In the genomic region with DNA sequence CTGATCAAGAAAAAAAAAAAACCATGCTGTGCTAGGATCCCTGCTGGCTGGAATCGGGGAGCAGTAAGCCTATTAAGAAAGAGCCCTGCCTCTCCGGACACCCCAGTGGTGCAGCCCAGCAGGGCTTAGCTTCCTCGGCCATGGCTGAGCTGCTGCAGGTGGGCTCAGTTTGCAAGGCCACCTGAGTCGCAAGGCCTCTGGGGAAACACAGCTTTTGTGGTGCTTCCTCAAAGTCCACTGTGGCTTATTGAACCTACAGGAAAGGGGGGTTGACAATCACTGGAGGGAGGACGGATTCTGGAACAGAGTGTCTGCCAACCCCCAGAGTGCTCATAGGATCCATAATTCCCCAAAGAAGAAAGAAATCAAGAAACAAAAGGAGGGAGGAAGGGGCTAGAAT, we compare ENCODE assay signal across 21 cellular contexts.
DNase-seq lines count a peak whose midpoint lies in the region; ATAC-seq and TF ChIP-seq lines count a peak whose summit lies in the region.
"Had no signal": no experiment of that assay in that cellular context is flagged by ENCODE, and none has a peak within 500 bp of the region (broad histone marks: within the 10 kb centered on the region; RNA-seq: fewer than 3 reads in every experiment).

No MANE protein-coding gene starts in this region.

- POLR2A ChIA-PET in CD4-positive, alpha-beta memory T cell (lab: Charles Lee; ENCODE audit: partially characterized antibody), result no interaction called here

- no peaks in the 10 kb centered on the region for H3K4me1 Mint-ChIP-seq in activated CD8-positive, alpha-beta memory T cell treated with anti-CD3 and anti-CD28 coated beads, Interleukin-2, amount 10 ng/mL, durations not matched to agents 7 days and 5 days
- peaks cover 28% of the 10 kb centered on the region for H3K4me1 Mint-ChIP-seq in type B pancreatic cell (ENCODE audit: unreplicated experiment)
- no peaks in the 10 kb centered on the region for H3K4me1 Mint-ChIP-seq in CD4-positive, alpha-beta memory T cell
- H3K4me1 Mint-ChIP-seq: B cell had no signal

- H3K36me3 Mint-ChIP-seq in activated CD8-positive, alpha-beta memory T cell treated with anti-CD3 and anti-CD28 coated beads, Interleukin-2, amount 10 ng/mL, durations not matched to agents 7 days and 5 days, result no peaks in the 10 kb centered on the region
- H3K36me3 Mint-ChIP-seq in type B pancreatic cell, result no peaks in the 10 kb centered on the region
- no peaks in the 10 kb centered on the region for H3K36me3 Mint-ChIP-seq in CD4-positive, alpha-beta memory T cell

- H3K4me3 Mint-ChIP-seq in activated CD8-positive, alpha-beta memory T cell treated with anti-CD3 and anti-CD28 coated beads, Interleukin-2, amount 10 ng/mL, durations not matched to agents 7 days and 5 days, result no peak overlapping the region
- no peak overlapping the region for H3K4me3 Mint-ChIP-seq in type B pancreatic cell
- no peak overlapping the region for H3K4me3 Mint-ChIP-seq in CD4-positive, alpha-beta memory T cell
- H3K4me3 Mint-ChIP-seq: B cell; CD4-positive, alpha-beta T cell; GM23338; H9 had no signal

- no peaks in the 10 kb centered on the region for H3K4me1 ChIP-seq in right atrium auricular region
- H3K4me1 ChIP-seq in heart right ventricle, result no peaks in the 10 kb centered on the region
- H3K4me1 ChIP-seq in CD4-positive, alpha-beta memory T cell (ENCODE audit: insufficient read depth, low read length), result no peaks in the 10 kb centered on the region
- H3K4me1 ChIP-seq: BLaER1 had no signal

- H3K27me3 Mint-ChIP-seq in activated CD8-positive, alpha-beta memory T cell treated with anti-CD3 and anti-CD28 coated beads, Interleukin-2, amount 10 ng/mL, durations not matched to agents 7 days and 5 days, result no peaks in the 10 kb centered on the region
- peaks cover 3% of the 10 kb centered on the region for H3K27me3 Mint-ChIP-seq in type B pancreatic cell
- H3K27me3 Mint-ChIP-seq in CD4-positive, alpha-beta memory T cell, result peaks cover 0 to 8% of the 10 kb centered on the region in 2 donors
- H3K27me3 Mint-ChIP-seq: B cell; CD4-positive, alpha-beta T cell had no signal

- H3K36me3 ChIP-seq in right atrium auricular region, result no peaks in the 10 kb centered on the region
- no peaks in the 10 kb centered on the region for H3K36me3 ChIP-seq in heart right ventricle
- no peaks in the 10 kb centered on the region for H3K36me3 ChIP-seq in CD4-positive, alpha-beta memory T cell (ENCODE audit: insufficient read depth, low read length)
- H3K36me3 ChIP-seq: BLaER1 had no signal

- H3K4me3 ChIP-seq in right atrium auricular region (no peak overlapping the region), heart right ventricle (no peak overlapping the region)
- H3K4me3 ChIP-seq in CD4-positive, alpha-beta memory T cell (ENCODE audit: low read length in 2 of 2), result no peak overlapping the region
- H3K4me3 ChIP-seq: BLaER1, GM23338 had no signal

- ATAC-seq in activated CD8-positive, alpha-beta memory T cell treated with anti-CD3 and anti-CD28 coated beads, Interleukin-2, amount 10 ng/mL, durations not matched to agents 7 days and 5 days, result no peak
- no peak for ATAC-seq in heart right ventricle
- ATAC-seq: GM23338, HCT116 had no signal

- no peaks in the 10 kb centered on the region for H3K9me3 ChIP-seq in right atrium auricular region
- no peaks in the 10 kb centered on the region for H3K9me3 ChIP-seq in heart right ventricle
- no peaks in the 10 kb centered on the region for H3K9me3 ChIP-seq in CD4-positive, alpha-beta memory T cell (ENCODE audit: control insufficient read depth in 1 of 2, low read length in 2 of 2)
- H3K9me3 ChIP-seq: BLaER1 had no signal

- no peaks in the 10 kb centered on the region for H3K9me3 Mint-ChIP-seq in activated CD8-positive, alpha-beta memory T cell treated with anti-CD3 and anti-CD28 coated beads, Interleukin-2, amount 10 ng/mL, durations not matched to agents 7 days and 5 days (ENCODE audit: low read depth)
- peaks cover 17% of the 10 kb centered on the region for H3K9me3 Mint-ChIP-seq in type B pancreatic cell
- H3K9me3 Mint-ChIP-seq in CD4-positive, alpha-beta memory T cell, result peaks cover 0 to 2% (median 0%) of the 10 kb centered on the region in 8 donors
- H3K9me3 Mint-ChIP-seq: CD4-positive, alpha-beta T cell had no signal

- CTCF ChIA-PET in activated CD8-positive, alpha-beta memory T cell treated with anti-CD3 and anti-CD28 coated beads, Interleukin-2, amount 10 ng/mL, durations not matched to agents 7 days and 5 days (lab: Charles Lee), result no interaction called here
- CTCF ChIA-PET in CD4-positive, alpha-beta memory T cell (lab: Charles Lee; ENCODE audit: partially characterized antibody), result no interaction called here

- TF ChIP-seq CTCF in right atrium auricular region (IDR thresholded peaks at IDR 0.05) (no peak), heart right ventricle (IDR thresholded peaks at IDR 0.05) (no peak), type B pancreatic cell (conservative IDR thresholded peaks at IDR 0.05) (no peak)

- no peak overlapping the region for H3K27ac Mint-ChIP-seq in activated CD8-positive, alpha-beta memory T cell treated with anti-CD3 and anti-CD28 coated beads, Interleukin-2, amount 10 ng/mL, durations not matched to agents 7 days and 5 days
- H3K27ac Mint-ChIP-seq in type B pancreatic cell, result no peak overlapping the region
- H3K27ac Mint-ChIP-seq in CD4-positive, alpha-beta memory T cell, result no peak overlapping the region
- H3K27ac Mint-ChIP-seq: B cell; CD4-positive, alpha-beta T cell; GM23338 had no signal

- H3K27ac ChIP-seq in right atrium auricular region (no peak overlapping the region), heart right ventricle (no peak overlapping the region)
- H3K27ac ChIP-seq in CD4-positive, alpha-beta memory T cell (ENCODE audit: low read depth, low read length), result no peak overlapping the region
- H3K27ac ChIP-seq: 22Rv1, BLaER1, C4-2B had no signal

- WGBS in heart right ventricle, 2 donors, result 85 to 94% methylated on average over 5 of the region's 5 CpGs

- peak; percentile 12 for DNase-seq in activated CD8-positive, alpha-beta memory T cell treated with anti-CD3 and anti-CD28 coated beads, Interleukin-2, amount 10 ng/mL, durations not matched to agents 7 days and 5 days
- DNase-seq in activated CD8-positive, alpha-beta memory T cell treated with anti-CD3 and anti-CD28 coated beads for 24 hours, result no peak
- DNase-seq in right atrium auricular region (ENCODE audit: low spot score) (peak; percentile 32), heart right ventricle (no peak), type B pancreatic cell (ENCODE audit: extremely low spot score, unreplicated experiment) (peak; percentile 36), NCI-H1105 treated with DMSO at 0.1 percent for 48 hours (lab: John Stamatoyannopoulos, UW) (no peak), NCI-H345 (lab: John Stamatoyannopoulos, UW) (no peak)
- no peak for DNase-seq in CD4-positive, alpha-beta memory T cell
- DNase-seq: Calu3; CD4-positive, alpha-beta T cell; COR-L47; DMS53; DMS79 treated with DMSO at 0.1 percent for 48 hours; GF-D8; H9 had no signal

- H3K27me3 ChIP-seq in right atrium auricular region (no peaks in the 10 kb centered on the region), heart right ventricle (peaks cover 0 to 17% (median 5%) of the 10 kb centered on the region in 7 donors)
- H3K27me3 ChIP-seq in CD4-positive, alpha-beta memory T cell (ENCODE audit: insufficient read depth, low read length), result no peaks in the 10 kb centered on the region
- H3K27me3 ChIP-seq: BLaER1 had no signal

- intact Hi-C loops in heart right ventricle (cut with DNase I), result no loop called here
- intact Hi-C loops in CD4-positive, alpha-beta memory T cell (cut with micrococcal nuclease), result no loop called here

Comparison
In these comparisons a context has a peak if more than half of its experiments do, and no peak if none do; other contexts are left out.
1. DNase-seq: peak in activated CD8-positive, alpha-beta memory T cell treated with anti-CD3 and anti-CD28 coated beads, Interleukin-2, amount 10 ng/mL, durations not matched to agents 7 days and 5 days (single experiment), right atrium auricular region (single experiment) and type B pancreatic cell (single experiment); none in activated CD8-positive, alpha-beta memory T cell treated with anti-CD3 and anti-CD28 coated beads for 24 hours (single experiment), heart right ventricle (0 of 2), CD4-positive, alpha-beta memory T cell (0 of 5), NCI-H1105 treated with DMSO at 0.1 percent for 48 hours (single experiment) and NCI-H345 (single experiment).